In genomic region chr9:87113892-87114291, GRCh38 we compare ENCODE assay signal across 32 cellular contexts.
DNase-seq lines count a peak whose midpoint lies in the region; ATAC-seq and TF ChIP-seq lines count a peak whose summit lies in the region.
"Had no signal": no experiment of that assay in that cellular context is flagged by ENCODE, and none has a peak within 500 bp of the region (broad histone marks: within the 10 kb centered on the region; RNA-seq: fewer than 3 reads in every experiment).

No MANE protein-coding gene starts in this region.

- peak; percentile 11 for DNase-seq in HT-29 (ENCODE audit: low spot score)
- DNase-seq in choroid plexus epithelial cell (ENCODE audit: low read depth), result no peak
- no peak for DNase-seq in HAP-1 (ENCODE audit: low spot score in 2 of 2)
- DNase-seq: activated B cell treated with CpG ODN at 0.5 μM for 24 hours; activated CD4-positive, alpha-beta T cell treated with anti-CD3 and anti-CD28 coated beads, Interleukin-2, amount 50 U/mL, for 1 hour; activated effector memory CD4-positive, alpha-beta T cell treated with anti-CD3 and anti-CD28 coated beads, Interleukin-2, amount 50 U/mL, for 16 hours; activated T-cell treated with anti-CD3 and anti-CD28 coated beads, Interleukin-2, amount 50 U/mL, for 24 hours; Caco-2; cortex of kidney; DMS79 treated with DMSO at 0.1 percent for 48 hours; effector memory CD8-positive, alpha-beta T cell; gastrocnemius medialis; GF-D8; Karpas-422; NCI-H146; NCI-H2107; NCI-H82; psoas muscle; stimulated activated CD4-positive, alpha-beta T cell treated with anti-CD3 and anti-CD28 coated beads, Interleukin-15, amount 100 ng/mL, for 24 hours; stimulated activated CD4-positive, alpha-beta T cell treated with anti-CD3 and anti-CD28 coated beads, Interleukin-4, amount 100 ng/mL, for 4 hours; transverse colon had no signal

- TF ChIP-seq CTCF in C4-2B (conservative IDR thresholded peaks at IDR 0.05), result peak; percentile 31
- peak; percentile 37 for TF ChIP-seq CTCF in choroid plexus epithelial cell (conservative IDR thresholded peaks at IDR 0.05; ENCODE audit: low read depth, low read length)
- no peak for TF ChIP-seq CTCF in nephron (IDR thresholded peaks at IDR 0.05; ENCODE audit: unreplicated experiment in 3 of 3)

- H3K36me3 Mint-ChIP-seq in nephron (ENCODE audit: low read depth), result no peaks in the 10 kb centered on the region
- H3K36me3 Mint-ChIP-seq: activated naive CD8-positive, alpha-beta T cell had no signal

- no peaks in the 10 kb centered on the region for H3K4me1 ChIP-seq in HAP-1
- H3K4me1 ChIP-seq: BLaER1 treated with 17β-estradiol and CSF1 and Interleukin-3, amounts not matched to agents 10 nM and 100 nM; Caco-2 had no signal

- H3K27me3 Mint-ChIP-seq in nephron (ENCODE audit: low read depth), result no peaks in the 10 kb centered on the region
- H3K27me3 Mint-ChIP-seq: activated B cell treated with CpG ODN at 0.5 μM for 24 hours had no signal

- H3K4me3 Mint-ChIP-seq in nephron, result no peak overlapping the region
- H3K4me3 Mint-ChIP-seq: activated B cell treated with CpG ODN at 0.5 μM for 24 hours; activated naive CD8-positive, alpha-beta T cell; activated T-cell treated with anti-CD3 and anti-CD28 coated beads, Interleukin-2, amount 50 U/mL, for 24 hours; effector memory CD8-positive, alpha-beta T cell had no signal

- H3K9me3 Mint-ChIP-seq in nephron, result peaks cover 2% of the 10 kb centered on the region
- H3K9me3 Mint-ChIP-seq: activated T-cell treated with anti-CD3 and anti-CD28 coated beads, Interleukin-2, amount 50 U/mL, for 24 hours; effector memory CD8-positive, alpha-beta T cell had no signal

- H3K4me3 ChIP-seq in choroid plexus epithelial cell (ENCODE audit: low read depth, low read length), result no peak overlapping the region
- no peak overlapping the region for H3K4me3 ChIP-seq in HAP-1
- H3K4me3 ChIP-seq: ascending aorta; BLaER1 treated with 17β-estradiol and CSF1 and Interleukin-3, amounts not matched to agents 10 nM and 100 nM; gastrocnemius medialis; psoas muscle; SJSA1; transverse colon had no signal

- in situ Hi-C loops in HAP-1 (cut with MboI; ENCODE audit: low sequenced_read_pairs), result no loop called here

- no peak for ATAC-seq in GM21515 (IDR thresholded peaks at IDR 0.05; ENCODE audit: unreplicated experiment)
- no peak for ATAC-seq in HG03196 (IDR thresholded peaks at IDR 0.05; ENCODE audit: unreplicated experiment)
- no peak for ATAC-seq in GM18498 (IDR thresholded peaks at IDR 0.05; ENCODE audit: unreplicated experiment)
- ATAC-seq: effector memory CD8-positive, alpha-beta T cell; gastrocnemius medialis; HepG2; psoas muscle had no signal

- H3K36me3 ChIP-seq in HAP-1 (replicated peaks), result no peaks in the 10 kb centered on the region
- H3K36me3 ChIP-seq: ascending aorta; BLaER1 treated with 17β-estradiol and CSF1 and Interleukin-3, amounts not matched to agents 10 nM and 100 nM; gastrocnemius medialis; neutrophil; SJSA1; transverse colon had no signal

- no peak overlapping the region for H3K27ac ChIP-seq in C4-2B
- H3K27ac ChIP-seq: ascending aorta; BLaER1 treated with 17β-estradiol and CSF1 and Interleukin-3, amounts not matched to agents 10 nM and 100 nM; gastrocnemius medialis; neutrophil; psoas muscle; SJSA1; transverse colon had no signal

- no peaks in the 10 kb centered on the region for H3K27me3 ChIP-seq in HAP-1 (ENCODE audit: low read depth)
- H3K27me3 ChIP-seq: ascending aorta; BLaER1 treated with 17β-estradiol and CSF1 and Interleukin-3, amounts not matched to agents 10 nM and 100 nM; gastrocnemius medialis; neutrophil; SJSA1; transverse colon had no signal

- H3K4me1 Mint-ChIP-seq in nephron, result peaks cover 44% of the 10 kb centered on the region
- H3K4me1 Mint-ChIP-seq: activated B cell treated with CpG ODN at 0.5 μM for 24 hours had no signal

- no peaks in the 10 kb centered on the region for H3K9me3 ChIP-seq in HAP-1
- H3K9me3 ChIP-seq: Caco-2, gastrocnemius medialis, neutrophil, psoas muscle, transverse colon had no signal

- H3K27ac Mint-ChIP-seq in nephron, result peak overlapping the region; percentile 27 to 69 (median 64)
- H3K27ac Mint-ChIP-seq: activated B cell treated with CpG ODN at 0.5 μM for 24 hours; activated naive CD8-positive, alpha-beta T cell; activated T-cell treated with anti-CD3 and anti-CD28 coated beads, Interleukin-2, amount 50 U/mL, for 24 hours; effector memory CD8-positive, alpha-beta T cell had no signal

Comparison
In these comparisons a context has a peak if more than half of its experiments do, and no peak if none do; other contexts are left out.
1. CTCF ChIP-seq: peak in C4-2B (single experiment) and choroid plexus epithelial cell (single experiment); none in nephron (0 of 3).